10 cellular contexts compared by ENCODE assay signal in the genomic region with DNA sequence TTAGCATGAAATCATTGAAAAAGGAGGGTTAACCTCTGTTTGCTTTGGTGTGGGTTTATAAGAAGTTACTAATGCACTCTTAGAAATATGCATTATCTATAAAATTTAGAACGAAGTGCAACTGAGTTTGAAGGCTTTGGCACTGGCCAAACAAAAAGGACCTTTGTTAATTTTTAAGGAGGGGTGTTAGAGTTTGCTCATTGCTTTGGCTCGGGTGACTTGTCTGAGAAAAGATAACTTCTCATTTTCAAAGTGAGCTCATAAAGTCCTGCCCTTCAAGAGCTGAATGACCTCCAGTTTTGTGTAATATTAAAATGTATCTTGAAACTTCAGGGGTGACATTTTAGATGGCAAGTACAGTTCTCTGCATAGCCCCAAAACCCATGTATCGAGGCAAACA. TPM values are rescaled to one million over a fixed set of nuclear protein-coding genes. Genes with fewer than 3 reads are reported as not detected.
DNase-seq lines count a peak whose midpoint lies in the region; ATAC-seq and TF ChIP-seq lines count a peak whose summit lies in the region.
"Had no signal": no experiment of that assay in that cellular context is flagged by ENCODE, and none has a peak within 500 bp of the region (broad histone marks: within the 10 kb centered on the region; RNA-seq: fewer than 3 reads in every experiment).

No MANE protein-coding gene starts in this region.

- ATAC-seq in HG03354 (IDR thresholded peaks at IDR 0.05; ENCODE audit: poor library complexity, severe bottlenecking, unreplicated experiment) (no peak), HG03108 (IDR thresholded peaks at IDR 0.05; ENCODE audit: unreplicated experiment) (no peak)

- no peaks in the 10 kb centered on the region for H3K27me3 Mint-ChIP-seq in osteocyte (ENCODE audit: unreplicated experiment)

- H3K79me2 ChIP-seq in OCI-LY3 (ENCODE audit: low read length) (peaks cover 38% of the 10 kb centered on the region), fibroblast of lung (ENCODE audit: control insufficient read depth, insufficient read depth, low read length) (peaks cover 20% of the 10 kb centered on the region)

- no peak for DNase-seq in AG04450 (ENCODE audit: low read depth, low spot score)
- peak in 1 of 2 donors; percentile 74 for DNase-seq in fibroblast of lung (ENCODE audit: low read depth in 2 of 2)
- DNase-seq in osteocyte (ENCODE audit: extremely low spot score, unreplicated experiment) = no peak
- DNase-seq in NCI-H1694 treated with DMSO at 0.1 percent for 48 hours (lab: John Stamatoyannopoulos, UW) = no peak
- DNase-seq in NCI-H69 (lab: John Stamatoyannopoulos, UW) = no peak
- DNase-seq: NCI-H2171 treated with DMSO at 0.1 percent for 48 hours; stimulated activated CD8-positive, alpha-beta memory T cell treated with anti-CD3 and anti-CD28 coated beads, Interleukin-4, amount 100 ng/mL, for 48 hours had no signal

- H3K4me3 ChIP-seq in AG04450 (ENCODE audit: low read depth, low read length) = no peak overlapping the region
- 0 out of 2 replicates have a peak overlapping the region, but pooled peaks have one; percentile 18 for H3K4me3 ChIP-seq in OCI-LY3 (ENCODE audit: low read length)
- no peak overlapping the region for H3K4me3 ChIP-seq in fibroblast of lung (replicated peaks in 1 of 4; ENCODE audit: control extremely low read depth in 1 of 4, insufficient read depth in 1 of 4, low read depth in 3 of 4, low read length in 4 of 4)

- no peak overlapping the region for H3K9ac ChIP-seq in OCI-LY3 (ENCODE audit: low read length)
- H3K9ac ChIP-seq in fibroblast of lung (ENCODE audit: insufficient read depth, low read length) = no peak overlapping the region

- no peak for TF ChIP-seq CTCF in AG04450 (IDR thresholded peaks at IDR 0.05; ENCODE audit: low read depth, low read length)
- no peak for TF ChIP-seq CTCF in OCI-LY3 (IDR thresholded peaks at IDR 0.05; ENCODE audit: low read depth, low read length)
- no peak for TF ChIP-seq CTCF in fibroblast of lung (conservative IDR thresholded peaks at IDR 0.05 in 1 of 2, IDR thresholded peaks at IDR 0.05 in 1 of 2; ENCODE audit: low read depth in 1 of 2, low read length in 2 of 2)
- TF ChIP-seq CTCF in osteocyte (IDR thresholded peaks at IDR 0.05) = no peak

- H2AFZ ChIP-seq in OCI-LY3 (ENCODE audit: low read depth, low read length) = no peak overlapping the region
- H2AFZ ChIP-seq in fibroblast of lung (ENCODE audit: low read length) = no peak overlapping the region

- H3K27me3 ChIP-seq in AG04450 (ENCODE audit: control insufficient read depth, insufficient read depth, low read length) (no peaks in the 10 kb centered on the region), OCI-LY3 (ENCODE audit: low read depth, low read length) (no peaks in the 10 kb centered on the region), fibroblast of lung (ENCODE audit: control insufficient read depth, insufficient read depth, low read length) (no peaks in the 10 kb centered on the region)

- H3K9me3 ChIP-seq in AG04450 (ENCODE audit: control insufficient read depth, insufficient read depth, low read length) (no peaks in the 10 kb centered on the region), OCI-LY3 (ENCODE audit: insufficient read depth, low read length) (no peaks in the 10 kb centered on the region), fibroblast of lung (ENCODE audit: control insufficient read depth, insufficient read depth, low read depth, low read length) (no peaks in the 10 kb centered on the region)

- H4K20me1 ChIP-seq in OCI-LY3 (ENCODE audit: insufficient read depth, low read length) (peaks cover 20% of the 10 kb centered on the region), fibroblast of lung (ENCODE audit: control insufficient read depth, extremely low read depth, insufficient read depth, low read length) (no peaks in the 10 kb centered on the region)

- H3K4me3 Mint-ChIP-seq in osteocyte (ENCODE audit: unreplicated experiment) = no peak overlapping the region

- peaks cover 23% of the 10 kb centered on the region for H3K4me1 ChIP-seq in OCI-LY3 (ENCODE audit: low read length)
- peaks cover 32% of the 10 kb centered on the region for H3K4me1 ChIP-seq in fibroblast of lung (ENCODE audit: control insufficient read depth, extremely low read depth, insufficient read depth, low read length)

- peaks cover 73% of the 10 kb centered on the region for H3K4me1 Mint-ChIP-seq in osteocyte (ENCODE audit: unreplicated experiment)

- POLR2A ChIA-PET in AG04450 (lab: Yijun Ruan, JAX) = interaction anchor here (0.6 to 1.1 kb wide), 3 partner anchors 26 to 120 kb away, joined by 4 to 5 read pairs (median 5); a partner anchor contains a TSS

- H3K9me3 Mint-ChIP-seq in osteocyte (ENCODE audit: unreplicated experiment) = no peaks in the 10 kb centered on the region

- peak overlapping the region; percentile 56 for H3K4me2 ChIP-seq in OCI-LY3 (ENCODE audit: low read length)
- peak overlapping the region; percentile 36 for H3K4me2 ChIP-seq in fibroblast of lung (ENCODE audit: extremely low read depth, insufficient read depth, low read length)

- peaks cover 61% of the 10 kb centered on the region for H3K36me3 ChIP-seq in OCI-LY3 (replicated peaks; ENCODE audit: low read depth, low read length)
- peaks cover 5% of the 10 kb centered on the region for H3K36me3 ChIP-seq in fibroblast of lung (ENCODE audit: control insufficient read depth, insufficient read depth, low read length)

- CTCF ChIA-PET in AG04450 (lab: Charles Lee) = interaction anchor here (1.0 kb wide), 1 partner anchor 290 kb away, joined by 3 read pairs; no protein-coding TSS in a partner anchor

- peak overlapping the region; percentile 95 for H3K27ac Mint-ChIP-seq in osteocyte (ENCODE audit: unreplicated experiment)

- peak overlapping the region; percentile 34 for H3K27ac ChIP-seq in AG04450 (ENCODE audit: low read depth, low read length)
- H3K27ac ChIP-seq in OCI-LY3 (ENCODE audit: low read length) = peak overlapping the region; percentile 60
- H3K27ac ChIP-seq in fibroblast of lung (ENCODE audit: insufficient read depth, low read length) = peak overlapping the region; percentile 84

- peaks cover 6% of the 10 kb centered on the region for H3K36me3 Mint-ChIP-seq in osteocyte (ENCODE audit: unreplicated experiment)

RNA-seq across cellular contexts. Expression of a gene that starts 25.9 kb away (rescaled TPM):
- polyA plus RNA-seq in AG04450 (2011; rRNA removed) (7.2 and 10.9 TPM in 2 replicates), fibroblast of lung (35.2 and 41.9 TPM in 2 replicates)
- 17.2 and 31.1 TPM in 2 replicates for polyA minus RNA-seq in AG04450 (2011; rRNA and poly(A)+ RNA removed)
- total RNA-seq in fibroblast of lung (13.6 and 33.7 TPM in 2 replicates), osteocyte (8.8 and 10.3 TPM in 2 replicates)
- polyA plus RNA-seq in fibroblast of lung (2012) = 25.1 and 26.5 TPM in 2 replicates
- polyA minus RNA-seq in fibroblast of lung (ENCODE audit: low replicate concordance) = 75.8 and 84.0 TPM in 2 replicates

Comparison
In these comparisons a context has a peak if more than half of its experiments do, and no peak if none do; other contexts are left out.
1. H3K27ac ChIP-seq: peak in every context shown above with its lines; median percentile 84 in fibroblast of lung; 60 in OCI-LY3; 34 in AG04450.